Comparison of ENCODE assay signal across 15 cellular contexts in the genomic region with DNA sequence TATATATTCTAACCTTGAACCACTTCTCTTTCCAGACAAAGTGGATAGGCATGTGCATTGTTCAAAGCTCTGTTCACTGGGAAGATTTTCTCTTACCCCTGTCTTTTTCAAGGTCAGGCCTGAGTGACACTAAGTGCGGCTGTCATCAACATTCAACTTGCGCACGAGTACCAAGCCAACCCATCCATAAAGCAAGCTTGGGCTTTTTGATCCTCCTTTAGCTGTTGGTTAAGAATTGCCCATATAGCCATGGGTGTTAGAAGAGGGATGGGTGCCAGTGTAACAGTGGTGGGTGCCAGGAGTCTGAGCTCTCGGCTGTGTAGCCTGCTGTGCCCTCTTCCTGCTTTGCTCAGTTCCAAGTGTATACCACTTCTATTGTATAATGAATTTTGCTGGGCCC.
DNase-seq lines count a peak whose midpoint lies in the region; ATAC-seq, FAIRE-seq and TF ChIP-seq lines count a peak whose summit lies in the region.
"Had no signal": no experiment of that assay in that cellular context is flagged by ENCODE, and none has a peak within 500 bp of the region (broad histone marks: within the 10 kb centered on the region; RNA-seq: fewer than 3 reads in every experiment).

No MANE protein-coding gene starts in this region.

- no peak overlapping the region; a peak in 1 of 4 replicates for H3K9ac ChIP-seq in K562 (ENCODE audit: insufficient read depth in 1 of 2, low read depth in 2 of 2, low read length in 2 of 2)
- H3K9ac ChIP-seq: BLaER1 had no signal

- no peaks in the 10 kb centered on the region for H3K27me3 Mint-ChIP-seq in T-helper 2 cell treated with Interferon-gamma antibody and Interleukin-4, amounts not matched to agents 5 μg/mL and 100 μg/mL, for 36 hours (ENCODE audit: low read depth)
- no peaks in the 10 kb centered on the region for H3K27me3 Mint-ChIP-seq in osteocyte (ENCODE audit: unreplicated experiment)

- in situ Hi-C loops in K562 (cut with MboI): no loop called here

- H3K9me1 ChIP-seq in K562 (ENCODE audit: control insufficient read depth, insufficient read depth, low read length): no peaks in the 10 kb centered on the region

- no peak overlapping the region for H3K4me2 ChIP-seq in K562 (ENCODE audit: insufficient read depth, low read length)
- H3K4me2 ChIP-seq: BLaER1 had no signal

- no peak overlapping the region; the same call in 1 of the 2 replicates for H2AFZ ChIP-seq in K562 (ENCODE audit: low read depth, low read length)

- peaks cover 14% of the 10 kb centered on the region for H3K4me1 Mint-ChIP-seq in T-helper 2 cell treated with Interferon-gamma antibody and Interleukin-4, amounts not matched to agents 5 μg/mL and 100 μg/mL, for 36 hours (ENCODE audit: low read depth)
- peaks cover 9% of the 10 kb centered on the region for H3K4me1 Mint-ChIP-seq in osteocyte (ENCODE audit: unreplicated experiment)

- H3K36me3 ChIP-seq in K562 (ENCODE audit: control insufficient read depth, insufficient read depth, low read length): no peaks in the 10 kb centered on the region
- no peaks in the 10 kb centered on the region for H3K36me3 ChIP-seq in left ventricle myocardium inferior
- no peaks in the 10 kb centered on the region for H3K36me3 ChIP-seq in pancreas
- H3K36me3 ChIP-seq: BLaER1 had no signal

- H3K4me1 ChIP-seq in K562 (replicated peaks in 1 of 2; ENCODE audit: control insufficient read depth in 2 of 2, insufficient read depth in 2 of 2, low read length in 2 of 2) (peaks cover 28 to 39% of the 10 kb centered on the region in 2 experiments), left ventricle myocardium inferior (peaks cover 45% of the 10 kb centered on the region), pancreas (peaks cover 0 to 6% (median 0%) of the 10 kb centered on the region in 3 donors)

- no peaks in the 10 kb centered on the region for H3K27me3 ChIP-seq in K562 (ENCODE audit: control insufficient read depth in 2 of 2, insufficient read depth in 2 of 2, low read length in 2 of 2)
- no peaks in the 10 kb centered on the region for H3K27me3 ChIP-seq in left ventricle myocardium inferior (ENCODE audit: low read depth)
- H3K27me3 ChIP-seq in pancreas: no peaks in the 10 kb centered on the region
- H3K27me3 ChIP-seq: BLaER1 had no signal

- H3K4me3 ChIP-seq in K562 (no peak overlapping the region), left ventricle myocardium inferior (no peak overlapping the region), pancreas (no peak overlapping the region)
- H3K4me3 ChIP-seq: BLaER1 had no signal

- CTCF ChIA-PET in K562 (lab: Yijun Ruan, JAX; ENCODE audit: low intra/inter-chr PET ratio): no interaction called here

- peak overlapping the region; percentile 32 for H3K27ac Mint-ChIP-seq in T-helper 2 cell treated with Interferon-gamma antibody and Interleukin-4, amounts not matched to agents 5 μg/mL and 100 μg/mL, for 36 hours
- H3K27ac Mint-ChIP-seq in osteocyte (ENCODE audit: unreplicated experiment): no peak overlapping the region
- H3K27ac Mint-ChIP-seq: HFFc6 had no signal

- FAIRE-seq in K562 (lab: Jason Lieb, UNC): no peak
- FAIRE-seq in pancreas (lab: Jason Lieb, UNC): no peak
- FAIRE-seq: HTR-8/SVneo had no signal

- H3K36me3 Mint-ChIP-seq in T-helper 2 cell treated with Interferon-gamma antibody and Interleukin-4, amounts not matched to agents 5 μg/mL and 100 μg/mL, for 36 hours (ENCODE audit: low read depth): no peaks in the 10 kb centered on the region
- no peaks in the 10 kb centered on the region for H3K36me3 Mint-ChIP-seq in osteocyte (ENCODE audit: unreplicated experiment)

- no peak overlapping the region for H3K4me3 Mint-ChIP-seq in T-helper 2 cell treated with Interferon-gamma antibody and Interleukin-4, amounts not matched to agents 5 μg/mL and 100 μg/mL, for 36 hours
- no peak overlapping the region for H3K4me3 Mint-ChIP-seq in osteocyte (ENCODE audit: unreplicated experiment)
- H3K4me3 Mint-ChIP-seq: HFFc6 had no signal

- no peaks in the 10 kb centered on the region for H3K79me2 ChIP-seq in K562 (ENCODE audit: control insufficient read depth, insufficient read depth, low read length)

- no peaks in the 10 kb centered on the region for H3K9me3 Mint-ChIP-seq in T-helper 2 cell treated with Interferon-gamma antibody and Interleukin-4, amounts not matched to agents 5 μg/mL and 100 μg/mL, for 36 hours
- H3K9me3 Mint-ChIP-seq in osteocyte (ENCODE audit: unreplicated experiment): no peaks in the 10 kb centered on the region
- H3K9me3 Mint-ChIP-seq: HFFc6 had no signal

- 63% methylated on average over 4 of the region's 4 CpGs for WGBS in K562 (ENCODE audit: insufficient coverage, low coverage, missing lambda C conversion rate)
- 79 to 95% methylated on average over 4 of the region's 4 CpGs for WGBS in pancreas, 2 donors

- ATAC-seq in K562 (no peak), pancreas (no peak)

- H4K20me1 ChIP-seq in K562 (replicated peaks; ENCODE audit: control insufficient read depth, insufficient read depth, low read length): no peaks in the 10 kb centered on the region
- H4K20me1 ChIP-seq: BLaER1 had no signal

- no TSS peak for BruUV-seq in K562 (replicated peaks; lab: Mats Ljungman, UMichigan)

- POLR2A ChIA-PET in K562 (lab: Yijun Ruan, JAX): interaction anchor here (0.6 to 3.1 kb wide), 7 partner anchors 10 to 628 kb away, joined by 3 to 21 read pairs (median 3); no protein-coding TSS in a partner anchor

- TF ChIP-seq CTCF in K562 (IDR thresholded peaks at IDR 0.05 in 2 of 3, conservative IDR thresholded peaks at IDR 0.05 in 1 of 3; ENCODE audit: insufficient read depth in 2 of 3, low read depth in 1 of 3, low read length in 3 of 3) (no peak), left ventricle myocardium inferior (IDR thresholded peaks at IDR 0.05; ENCODE audit: borderline replicate concordance) (no peak), osteocyte (IDR thresholded peaks at IDR 0.05) (no peak), pancreas (IDR thresholded peaks at IDR 0.05) (no peak)

- no peak for TF ChIP-seq EP300 in K562 (IDR thresholded peaks at IDR 0.05; ENCODE audit: low read length)

- intact Hi-C loops in K562 (cut with micrococcal nuclease) (no loop called here), left ventricle myocardium inferior (cut with micrococcal nuclease) (no loop called here), pancreas (cut with DNase I) (no loop called here)

- no peak for TF ChIP-seq RAD21 in K562 (CRISPR knock-in tag; conservative IDR thresholded peaks at IDR 0.05 in 1 of 2, IDR thresholded peaks at IDR 0.05 in 1 of 2)

- no peak for DNase-seq in T-helper 2 cell treated with Interferon-gamma antibody and Interleukin-4, amounts not matched to agents 5 μg/mL and 100 μg/mL, for 36 hours (ENCODE audit: low spot score)
- DNase-seq in T-helper 2 cell (no peak), K562 (ENCODE audit: extremely low read depth in 1 of 4, low spot score in 3 of 4) (no peak), left ventricle myocardium inferior (peak; percentile 34), osteocyte (ENCODE audit: extremely low spot score, unreplicated experiment) (peak; percentile 27), pancreas (no peak), NCI-H524 treated with DMSO at 0.1 percent for 48 hours (lab: John Stamatoyannopoulos, UW) (no peak), T-helper 9 cell (no peak)
- DNase-seq: 8988T, AML-193, DMS53, HCEC 1CT, HFFc6 had no signal

- no peak for TF ChIP-seq POLR2A in K562 (conservative IDR thresholded peaks at IDR 0.05)

- H3K9me3 ChIP-seq in K562 (replicated peaks; ENCODE audit: control insufficient read depth, insufficient read depth, low read depth, low read length): no peaks in the 10 kb centered on the region
- H3K9me3 ChIP-seq in left ventricle myocardium inferior (replicated peaks): no peaks in the 10 kb centered on the region
- no peaks in the 10 kb centered on the region for H3K9me3 ChIP-seq in pancreas
- H3K9me3 ChIP-seq: BLaER1 had no signal

- H3K27ac ChIP-seq in K562 (ENCODE audit: extremely low read depth, low read depth, low read length): no peak overlapping the region
- H3K27ac ChIP-seq in left ventricle myocardium inferior (replicated peaks): peak overlapping the region; percentile 79
- no peak overlapping the region for H3K27ac ChIP-seq in pancreas
- H3K27ac ChIP-seq: BLaER1 had no signal

TF ChIP-seq in K562, 482 proteins besides CTCF, POLR2A, EP300 and RAD21:
- TF ChIP-seq RBM25 (IDR thresholded peaks at IDR 0.05; ENCODE audit: low read depth, low read length, severe bottlenecking) (no peak), FOXP1 (CRISPR knock-in tag; IDR thresholded peaks at IDR 0.05) (no peak), ZNF507 (tag; conservative IDR thresholded peaks at IDR 0.05) (no peak), ZNF644 (tag; IDR thresholded peaks at IDR 0.05; ENCODE audit: low read depth) (no peak), NR2C1 (IDR thresholded peaks at IDR 0.05) (no peak; the same call in 1 of the 2 replicates), NR2C1 (tag; IDR thresholded peaks at IDR 0.05) (0 out of 2 replicates have a peak, but pooled peaks have one; percentile 5), SREBF2 (CRISPR knock-in tag; IDR thresholded peaks at IDR 0.05) (no peak), ZKSCAN1 (IDR thresholded peaks at IDR 0.05; ENCODE audit: low read depth, low read length) (no peak)

Comparison
In these comparisons a context has a peak if more than half of its experiments do, and no peak if none do; other contexts are left out.
1. DNase-seq: peak in left ventricle myocardium inferior (single experiment) and osteocyte (single experiment); none in T-helper 2 cell treated with Interferon-gamma antibody and Interleukin-4, amounts not matched to agents 5 μg/mL and 100 μg/mL, for 36 hours (single experiment), T-helper 2 cell (0 of 5), K562 (0 of 4), pancreas (0 of 6), NCI-H524 treated with DMSO at 0.1 percent for 48 hours (single experiment) and T-helper 9 cell (single experiment).